Comparison of ENCODE assay signal across 1 cellular context in genomic region chr16:74570412-74571301, GRCh38.
TF ChIP-seq lines count a peak whose summit lies in the region.

No MANE protein-coding gene starts in this region.

TF ChIP-seq in HepG2, 621 proteins besides CTCF, POLR2A, EP300 and RAD21 (continued from another document and continues in another):
- TF ChIP-seq GATA4 (IDR thresholded peaks at IDR 0.05; ENCODE audit: borderline replicate concordance, low read depth) (no peak), SRSF4 (IDR thresholded peaks at IDR 0.05; ENCODE audit: low read depth, low read length, poor library complexity, severe bottlenecking) (no peak), GABPA (IDR thresholded peaks at IDR 0.05; ENCODE audit: low read depth, low read length) (no peak), GABPA (CRISPR knock-in tag; IDR thresholded peaks at IDR 0.05; ENCODE audit: low read depth) (no peak), YY1 (IDR thresholded peaks at IDR 0.05; ENCODE audit: insufficient read depth, insufficient replicate concordance, low read depth, low read length) (no peak), SSRP1 (CRISPR knock-in tag; IDR thresholded peaks at IDR 0.05) (peak; percentile 43; the same call in 1 of the 2 replicates), HHEX (CRISPR knock-in tag; IDR thresholded peaks at IDR 0.05) (no peak), ZNF367 (CRISPR knock-in tag; IDR thresholded peaks at IDR 0.05; ENCODE audit: borderline replicate concordance) (no peak), RFXANK (CRISPR knock-in tag; IDR thresholded peaks at IDR 0.05) (peak; percentile 57; the same call in 1 of the 2 replicates), ZNF670 (CRISPR knock-in tag; IDR thresholded peaks at IDR 0.05; ENCODE audit: borderline replicate concordance) (0 out of 2 replicates have a peak, but pooled peaks have one; percentile 50), GPBP1L1 (CRISPR knock-in tag; IDR thresholded peaks at IDR 0.05) (no peak), SOX13 (IDR thresholded peaks at IDR 0.05) (no peak), SOX13 (CRISPR knock-in tag; conservative IDR thresholded peaks at IDR 0.05 in 1 of 2, IDR thresholded peaks at IDR 0.05 in 1 of 2) (peak in 1 of 2 experiments; percentile 76; a peak in 2 of 4 replicates), ZNF788 (CRISPR knock-in tag; IDR thresholded peaks at IDR 0.05; ENCODE audit: borderline replicate concordance) (peak; percentile 47; the same call in 1 of the 2 replicates), KDM3A (CRISPR knock-in tag; IDR thresholded peaks at IDR 0.05; ENCODE audit: low read depth) (no peak), ELF3 (CRISPR knock-in tag; IDR thresholded peaks at IDR 0.05) (peak; percentile 67), ZNF780A (CRISPR knock-in tag; IDR thresholded peaks at IDR 0.05) (no peak), ZUFSP (CRISPR knock-in tag; IDR thresholded peaks at IDR 0.05; ENCODE audit: borderline replicate concordance) (no peak), HDAC1 (CRISPR knock-in tag; IDR thresholded peaks at IDR 0.05) (peak; percentile 72), ZNF143 (CRISPR knock-in tag; IDR thresholded peaks at IDR 0.05) (no peak), ARNT (IDR thresholded peaks at IDR 0.05) (no peak), ZNF75D (CRISPR knock-in tag; IDR thresholded peaks at IDR 0.05; ENCODE audit: borderline replicate concordance) (no peak), ZSCAN12 (CRISPR knock-in tag; IDR thresholded peaks at IDR 0.05) (no peak), FOXK1 (CRISPR knock-in tag; IDR thresholded peaks at IDR 0.05; ENCODE audit: borderline replicate concordance, low read depth) (peak; percentile 54; the same call in 1 of the 2 replicates), ZNF138 (CRISPR knock-in tag; IDR thresholded peaks at IDR 0.05; ENCODE audit: low read depth) (no peak), SIX4 (CRISPR knock-in tag; IDR thresholded peaks at IDR 0.05) (no peak), TRAFD1 (CRISPR knock-in tag; IDR thresholded peaks at IDR 0.05; ENCODE audit: borderline replicate concordance) (0 out of 2 replicates have a peak, but pooled peaks have one; percentile 80), ZNF577 (CRISPR knock-in tag; IDR thresholded peaks at IDR 0.05; ENCODE audit: borderline replicate concordance, low read depth) (no peak), MIER2 (CRISPR knock-in tag; IDR thresholded peaks at IDR 0.05) (peak; percentile 36; the same call in 1 of the 2 replicates), PLRG1 (conservative IDR thresholded peaks at IDR 0.05) (no peak), ZNF33B (CRISPR knock-in tag; IDR thresholded peaks at IDR 0.05) (no peak), ZNF101 (CRISPR knock-in tag; IDR thresholded peaks at IDR 0.05; ENCODE audit: borderline replicate concordance, low read depth) (no peak), MLXIP (CRISPR knock-in tag; IDR thresholded peaks at IDR 0.05; ENCODE audit: borderline replicate concordance) (no peak), ZNF878 (CRISPR knock-in tag; IDR thresholded peaks at IDR 0.05) (peak; percentile 38; the same call in 1 of the 2 replicates), PRDM15 (CRISPR knock-in tag; IDR thresholded peaks at IDR 0.05) (no peak), BRCA1 (CRISPR knock-in tag; IDR thresholded peaks at IDR 0.05) (no peak), ZNF296 (CRISPR knock-in tag; conservative IDR thresholded peaks at IDR 0.05) (no peak), ZNF530 (CRISPR knock-in tag; IDR thresholded peaks at IDR 0.05; ENCODE audit: low read depth) (no peak)
- TF ChIP-seq, protein P1, sequence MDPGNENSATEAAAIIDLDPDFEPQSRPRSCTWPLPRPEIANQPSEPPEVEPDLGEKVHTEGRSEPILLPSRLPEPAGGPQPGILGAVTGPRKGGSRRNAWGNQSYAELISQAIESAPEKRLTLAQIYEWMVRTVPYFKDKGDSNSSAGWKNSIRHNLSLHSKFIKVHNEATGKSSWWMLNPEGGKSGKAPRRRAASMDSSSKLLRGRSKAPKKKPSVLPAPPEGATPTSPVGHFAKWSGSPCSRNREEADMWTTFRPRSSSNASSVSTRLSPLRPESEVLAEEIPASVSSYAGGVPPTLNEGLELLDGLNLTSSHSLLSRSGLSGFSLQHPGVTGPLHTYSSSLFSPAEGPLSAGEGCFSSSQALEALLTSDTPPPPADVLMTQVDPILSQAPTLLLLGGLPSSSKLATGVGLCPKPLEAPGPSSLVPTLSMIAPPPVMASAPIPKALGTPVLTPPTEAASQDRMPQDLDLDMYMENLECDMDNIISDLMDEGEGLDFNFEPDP (CRISPR knock-in tag; conservative IDR thresholded peaks at IDR 0.05), result no peak
- TF ChIP-seq, protein P2, sequence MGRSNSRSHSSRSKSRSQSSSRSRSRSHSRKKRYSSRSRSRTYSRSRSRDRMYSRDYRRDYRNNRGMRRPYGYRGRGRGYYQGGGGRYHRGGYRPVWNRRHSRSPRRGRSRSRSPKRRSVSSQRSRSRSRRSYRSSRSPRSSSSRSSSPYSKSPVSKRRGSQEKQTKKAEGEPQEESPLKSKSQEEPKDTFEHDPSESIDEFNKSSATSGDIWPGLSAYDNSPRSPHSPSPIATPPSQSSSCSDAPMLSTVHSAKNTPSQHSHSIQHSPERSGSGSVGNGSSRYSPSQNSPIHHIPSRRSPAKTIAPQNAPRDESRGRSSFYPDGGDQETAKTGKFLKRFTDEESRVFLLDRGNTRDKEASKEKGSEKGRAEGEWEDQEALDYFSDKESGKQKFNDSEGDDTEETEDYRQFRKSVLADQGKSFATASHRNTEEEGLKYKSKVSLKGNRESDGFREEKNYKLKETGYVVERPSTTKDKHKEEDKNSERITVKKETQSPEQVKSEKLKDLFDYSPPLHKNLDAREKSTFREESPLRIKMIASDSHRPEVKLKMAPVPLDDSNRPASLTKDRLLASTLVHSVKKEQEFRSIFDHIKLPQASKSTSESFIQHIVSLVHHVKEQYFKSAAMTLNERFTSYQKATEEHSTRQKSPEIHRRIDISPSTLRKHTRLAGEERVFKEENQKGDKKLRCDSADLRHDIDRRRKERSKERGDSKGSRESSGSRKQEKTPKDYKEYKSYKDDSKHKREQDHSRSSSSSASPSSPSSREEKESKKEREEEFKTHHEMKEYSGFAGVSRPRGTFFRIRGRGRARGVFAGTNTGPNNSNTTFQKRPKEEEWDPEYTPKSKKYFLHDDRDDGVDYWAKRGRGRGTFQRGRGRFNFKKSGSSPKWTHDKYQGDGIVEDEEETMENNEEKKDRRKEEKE (IDR thresholded peaks at IDR 0.05), result no peak
- TF ChIP-seq, protein P3, sequence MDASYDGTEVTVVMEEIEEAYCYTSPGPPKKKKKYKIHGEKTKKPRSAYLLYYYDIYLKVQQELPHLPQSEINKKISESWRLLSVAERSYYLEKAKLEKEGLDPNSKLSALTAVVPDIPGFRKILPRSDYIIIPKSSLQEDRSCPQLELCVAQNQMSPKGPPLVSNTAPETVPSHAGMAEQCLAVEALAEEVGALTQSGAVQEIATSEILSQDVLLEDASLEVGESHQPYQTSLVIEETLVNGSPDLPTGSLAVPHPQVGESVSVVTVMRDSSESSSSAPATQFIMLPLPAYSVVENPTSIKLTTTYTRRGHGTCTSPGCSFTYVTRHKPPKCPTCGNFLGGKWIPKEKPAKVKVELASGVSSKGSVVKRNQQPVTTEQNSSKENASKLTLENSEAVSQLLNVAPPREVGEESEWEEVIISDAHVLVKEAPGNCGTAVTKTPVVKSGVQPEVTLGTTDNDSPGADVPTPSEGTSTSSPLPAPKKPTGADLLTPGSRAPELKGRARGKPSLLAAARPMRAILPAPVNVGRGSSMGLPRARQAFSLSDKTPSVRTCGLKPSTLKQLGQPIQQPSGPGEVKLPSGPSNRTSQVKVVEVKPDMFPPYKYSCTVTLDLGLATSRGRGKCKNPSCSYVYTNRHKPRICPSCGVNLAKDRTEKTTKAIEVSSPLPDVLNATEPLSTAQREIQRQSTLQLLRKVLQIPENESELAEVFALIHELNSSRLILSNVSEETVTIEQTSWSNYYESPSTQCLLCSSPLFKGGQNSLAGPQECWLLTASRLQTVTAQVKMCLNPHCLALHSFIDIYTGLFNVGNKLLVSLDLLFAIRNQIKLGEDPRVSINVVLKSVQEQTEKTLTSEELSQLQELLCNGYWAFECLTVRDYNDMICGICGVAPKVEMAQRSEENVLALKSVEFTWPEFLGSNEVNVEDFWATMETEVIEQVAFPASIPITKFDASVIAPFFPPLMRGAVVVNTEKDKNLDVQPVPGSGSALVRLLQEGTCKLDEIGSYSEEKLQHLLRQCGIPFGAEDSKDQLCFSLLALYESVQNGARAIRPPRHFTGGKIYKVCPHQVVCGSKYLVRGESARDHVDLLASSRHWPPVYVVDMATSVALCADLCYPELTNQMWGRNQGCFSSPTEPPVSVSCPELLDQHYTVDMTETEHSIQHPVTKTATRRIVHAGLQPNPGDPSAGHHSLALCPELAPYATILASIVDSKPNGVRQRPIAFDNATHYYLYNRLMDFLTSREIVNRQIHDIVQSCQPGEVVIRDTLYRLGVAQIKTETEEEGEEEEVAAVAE (CRISPR knock-in tag; IDR thresholded peaks at IDR 0.05; ENCODE audit: borderline replicate concordance), result no peak; the same call in 1 of the 2 replicates
